In the genomic region with DNA sequence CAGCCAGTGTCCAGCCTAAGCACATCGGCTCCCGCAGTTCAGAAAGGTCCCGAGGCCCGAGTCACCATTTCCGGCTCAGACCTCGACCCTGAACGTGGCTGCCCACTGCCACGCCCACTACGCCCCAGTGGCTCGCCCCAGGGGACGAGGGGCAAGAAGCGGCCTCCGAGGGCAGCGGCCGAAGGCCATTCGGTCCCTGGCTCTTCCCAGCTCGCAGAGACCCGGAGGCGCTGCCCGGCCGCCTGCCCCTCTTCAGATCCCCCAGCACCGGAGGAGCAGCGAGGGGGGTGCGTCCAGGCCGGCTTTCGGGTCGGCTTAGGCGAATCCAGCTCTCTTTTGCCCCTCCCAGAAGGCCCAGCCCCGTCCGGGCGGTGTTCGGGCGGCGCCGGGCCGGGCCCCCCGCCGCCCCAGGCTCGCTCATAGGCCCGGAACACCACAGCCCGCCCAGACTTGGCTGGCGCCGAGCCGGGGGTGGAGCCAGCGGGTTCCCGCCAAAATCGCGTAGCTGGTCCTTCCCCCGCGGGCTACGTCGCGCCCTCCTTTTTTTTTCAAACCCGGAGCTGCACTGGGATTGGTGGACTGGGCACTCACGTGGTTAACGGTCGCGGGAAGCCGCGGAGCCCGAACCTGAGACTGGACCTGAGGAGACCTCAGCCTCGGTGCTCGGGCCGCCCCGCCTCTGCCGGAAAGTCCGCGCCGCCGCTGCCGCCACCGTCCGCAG, we compare ENCODE assay signal across 1 cellular context.
TF ChIP-seq lines count a peak whose summit lies in the region.

Gene WEE1, plus strand, starts transcription at position 617 of the 721 bp plus-strand sequence. CDS start 264 bp downstream, outside the sequence.

TF ChIP-seq in K562, 482 proteins besides CTCF, POLR2A, EP300 and RAD21 (continued from another document and continues in another):
- TF ChIP-seq E2F8 (IDR thresholded peaks at IDR 0.05; ENCODE audit: low read depth, partially characterized antibody) (peak; percentile 100), CHD2 (IDR thresholded peaks at IDR 0.05; ENCODE audit: low read depth, low read length) (peak; percentile 45), JUNB (CRISPR knock-in tag; conservative IDR thresholded peaks at IDR 0.05) (no peak), CHCHD3 (CRISPR knock-in tag; IDR thresholded peaks at IDR 0.05) (0 out of 2 replicates have a peak, but pooled peaks have one; percentile 61), TEAD4 (IDR thresholded peaks at IDR 0.05; ENCODE audit: low read length) (peak; percentile 7; the same call in 1 of the 2 replicates), TEAD4 (CRISPR knock-in tag; IDR thresholded peaks at IDR 0.05; ENCODE audit: borderline replicate concordance) (no peak), HNRNPLL (IDR thresholded peaks at IDR 0.05; ENCODE audit: low read depth, low read length, poor library complexity, severe bottlenecking) (peak; percentile 59), TBP (optimal IDR thresholded peaks at IDR 0.05; ENCODE audit: low read depth, low read length) (peak; percentile 83), MAX (CRISPR knock-in tag; IDR thresholded peaks at IDR 0.05) (peak; percentile 82; the same call in 1 of the 2 replicates), SIX5 (IDR thresholded peaks at IDR 0.05; ENCODE audit: borderline replicate concordance in 1 of 2, insufficient read depth in 1 of 2, low read depth in 1 of 2, low read length in 2 of 2) (no peak), USF2 (CRISPR knock-in tag; IDR thresholded peaks at IDR 0.05) (peak; percentile 94), HDAC2 (IDR thresholded peaks at IDR 0.05) (no peak; the same call in 1 of the 2 replicates), ZNF830 (CRISPR knock-in tag; IDR thresholded peaks at IDR 0.05) (peak; percentile 91), NONO (IDR thresholded peaks at IDR 0.05; ENCODE audit: low read depth in 2 of 2, low read length in 1 of 2) (0 out of 4 replicates have a peak, but pooled peaks of 1 of the 2 experiments have one; percentile 68), PTRF (tag; IDR thresholded peaks at IDR 0.05) (no peak), ZNF740 (CRISPR knock-in tag; IDR thresholded peaks at IDR 0.05) (peak; percentile 76), ZNF740 (tag; IDR thresholded peaks at IDR 0.05) (no peak; a peak in 1 of 4 replicates), ATF7 (IDR thresholded peaks at IDR 0.05) (peak; percentile 85; the same call in 1 of the 2 replicates), FOSL1 (tag; conservative IDR thresholded peaks at IDR 0.05) (0 out of 2 replicates have a peak, but pooled peaks have one; percentile 22), GATAD2B (IDR thresholded peaks at IDR 0.05; ENCODE audit: borderline replicate concordance) (no peak; the same call in 1 of the 2 replicates), HEY1 (CRISPR knock-in tag; IDR thresholded peaks at IDR 0.05; ENCODE audit: borderline replicate concordance) (no peak), THAP12 (CRISPR knock-in tag; IDR thresholded peaks at IDR 0.05) (peak; percentile 89), TRIM24 (IDR thresholded peaks at IDR 0.05) (peak; percentile 64 to 80; a peak in 3 of 4 replicates), PHF8 (IDR thresholded peaks at IDR 0.05; ENCODE audit: borderline replicate concordance, low read length) (peak; percentile 78), STAT6 (CRISPR knock-in tag; IDR thresholded peaks at IDR 0.05) (peak; percentile 86), ZNF12 (CRISPR knock-in tag; IDR thresholded peaks at IDR 0.05) (no peak), KLF13 (tag; IDR thresholded peaks at IDR 0.05; ENCODE audit: borderline replicate concordance, low read depth) (peak; percentile 98), SMARCB1 (IDR thresholded peaks at IDR 0.05; ENCODE audit: insufficient read length, low read depth) (peak; percentile 7)
- TF ChIP-seq, protein P1, sequence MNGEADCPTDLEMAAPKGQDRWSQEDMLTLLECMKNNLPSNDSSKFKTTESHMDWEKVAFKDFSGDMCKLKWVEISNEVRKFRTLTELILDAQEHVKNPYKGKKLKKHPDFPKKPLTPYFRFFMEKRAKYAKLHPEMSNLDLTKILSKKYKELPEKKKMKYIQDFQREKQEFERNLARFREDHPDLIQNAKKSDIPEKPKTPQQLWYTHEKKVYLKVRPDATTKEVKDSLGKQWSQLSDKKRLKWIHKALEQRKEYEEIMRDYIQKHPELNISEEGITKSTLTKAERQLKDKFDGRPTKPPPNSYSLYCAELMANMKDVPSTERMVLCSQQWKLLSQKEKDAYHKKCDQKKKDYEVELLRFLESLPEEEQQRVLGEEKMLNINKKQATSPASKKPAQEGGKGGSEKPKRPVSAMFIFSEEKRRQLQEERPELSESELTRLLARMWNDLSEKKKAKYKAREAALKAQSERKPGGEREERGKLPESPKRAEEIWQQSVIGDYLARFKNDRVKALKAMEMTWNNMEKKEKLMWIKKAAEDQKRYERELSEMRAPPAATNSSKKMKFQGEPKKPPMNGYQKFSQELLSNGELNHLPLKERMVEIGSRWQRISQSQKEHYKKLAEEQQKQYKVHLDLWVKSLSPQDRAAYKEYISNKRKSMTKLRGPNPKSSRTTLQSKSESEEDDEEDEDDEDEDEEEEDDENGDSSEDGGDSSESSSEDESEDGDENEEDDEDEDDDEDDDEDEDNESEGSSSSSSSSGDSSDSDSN (IDR thresholded peaks at IDR 0.05; ENCODE audit: borderline replicate concordance in 1 of 2, low read depth in 2 of 2, low read length in 2 of 2), result peak; percentile 40 to 51; a peak in 1 of 4 replicates
- TF ChIP-seq, protein P2, sequence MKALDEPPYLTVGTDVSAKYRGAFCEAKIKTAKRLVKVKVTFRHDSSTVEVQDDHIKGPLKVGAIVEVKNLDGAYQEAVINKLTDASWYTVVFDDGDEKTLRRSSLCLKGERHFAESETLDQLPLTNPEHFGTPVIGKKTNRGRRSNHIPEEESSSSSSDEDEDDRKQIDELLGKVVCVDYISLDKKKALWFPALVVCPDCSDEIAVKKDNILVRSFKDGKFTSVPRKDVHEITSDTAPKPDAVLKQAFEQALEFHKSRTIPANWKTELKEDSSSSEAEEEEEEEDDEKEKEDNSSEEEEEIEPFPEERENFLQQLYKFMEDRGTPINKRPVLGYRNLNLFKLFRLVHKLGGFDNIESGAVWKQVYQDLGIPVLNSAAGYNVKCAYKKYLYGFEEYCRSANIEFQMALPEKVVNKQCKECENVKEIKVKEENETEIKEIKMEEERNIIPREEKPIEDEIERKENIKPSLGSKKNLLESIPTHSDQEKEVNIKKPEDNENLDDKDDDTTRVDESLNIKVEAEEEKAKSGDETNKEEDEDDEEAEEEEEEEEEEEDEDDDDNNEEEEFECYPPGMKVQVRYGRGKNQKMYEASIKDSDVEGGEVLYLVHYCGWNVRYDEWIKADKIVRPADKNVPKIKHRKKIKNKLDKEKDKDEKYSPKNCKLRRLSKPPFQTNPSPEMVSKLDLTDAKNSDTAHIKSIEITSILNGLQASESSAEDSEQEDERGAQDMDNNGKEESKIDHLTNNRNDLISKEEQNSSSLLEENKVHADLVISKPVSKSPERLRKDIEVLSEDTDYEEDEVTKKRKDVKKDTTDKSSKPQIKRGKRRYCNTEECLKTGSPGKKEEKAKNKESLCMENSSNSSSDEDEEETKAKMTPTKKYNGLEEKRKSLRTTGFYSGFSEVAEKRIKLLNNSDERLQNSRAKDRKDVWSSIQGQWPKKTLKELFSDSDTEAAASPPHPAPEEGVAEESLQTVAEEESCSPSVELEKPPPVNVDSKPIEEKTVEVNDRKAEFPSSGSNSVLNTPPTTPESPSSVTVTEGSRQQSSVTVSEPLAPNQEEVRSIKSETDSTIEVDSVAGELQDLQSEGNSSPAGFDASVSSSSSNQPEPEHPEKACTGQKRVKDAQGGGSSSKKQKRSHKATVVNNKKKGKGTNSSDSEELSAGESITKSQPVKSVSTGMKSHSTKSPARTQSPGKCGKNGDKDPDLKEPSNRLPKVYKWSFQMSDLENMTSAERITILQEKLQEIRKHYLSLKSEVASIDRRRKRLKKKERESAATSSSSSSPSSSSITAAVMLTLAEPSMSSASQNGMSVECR (CRISPR knock-in tag; IDR thresholded peaks at IDR 0.05), result peak; percentile 80; the same call in 1 of the 2 replicates
- TF ChIP-seq, protein P3, sequence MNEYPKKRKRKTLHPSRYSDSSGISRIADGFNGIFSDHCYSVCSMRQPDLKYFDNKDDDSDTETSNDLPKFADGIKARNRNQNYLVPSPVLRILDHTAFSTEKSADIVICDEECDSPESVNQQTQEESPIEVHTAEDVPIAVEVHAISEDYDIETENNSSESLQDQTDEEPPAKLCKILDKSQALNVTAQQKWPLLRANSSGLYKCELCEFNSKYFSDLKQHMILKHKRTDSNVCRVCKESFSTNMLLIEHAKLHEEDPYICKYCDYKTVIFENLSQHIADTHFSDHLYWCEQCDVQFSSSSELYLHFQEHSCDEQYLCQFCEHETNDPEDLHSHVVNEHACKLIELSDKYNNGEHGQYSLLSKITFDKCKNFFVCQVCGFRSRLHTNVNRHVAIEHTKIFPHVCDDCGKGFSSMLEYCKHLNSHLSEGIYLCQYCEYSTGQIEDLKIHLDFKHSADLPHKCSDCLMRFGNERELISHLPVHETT (CRISPR knock-in tag; conservative IDR thresholded peaks at IDR 0.05 in 1 of 2, IDR thresholded peaks at IDR 0.05 in 1 of 2), result peak in 1 of 2 experiments; percentile 88; a peak in 2 of 4 replicates
- TF ChIP-seq, protein P4, sequence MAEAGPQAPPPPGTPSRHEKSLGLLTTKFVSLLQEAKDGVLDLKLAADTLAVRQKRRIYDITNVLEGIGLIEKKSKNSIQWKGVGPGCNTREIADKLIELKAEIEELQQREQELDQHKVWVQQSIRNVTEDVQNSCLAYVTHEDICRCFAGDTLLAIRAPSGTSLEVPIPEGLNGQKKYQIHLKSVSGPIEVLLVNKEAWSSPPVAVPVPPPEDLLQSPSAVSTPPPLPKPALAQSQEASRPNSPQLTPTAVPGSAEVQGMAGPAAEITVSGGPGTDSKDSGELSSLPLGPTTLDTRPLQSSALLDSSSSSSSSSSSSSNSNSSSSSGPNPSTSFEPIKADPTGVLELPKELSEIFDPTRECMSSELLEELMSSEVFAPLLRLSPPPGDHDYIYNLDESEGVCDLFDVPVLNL (CRISPR knock-in tag; IDR thresholded peaks at IDR 0.05; ENCODE audit: low read depth), result peak; percentile 89
